1 cellular context compared by ENCODE assay signal in genomic region chr10:89241491-89242339, GRCh38.
TF ChIP-seq lines count a peak whose summit lies in the region.

No MANE protein-coding gene starts in this region.

TF ChIP-seq in GM23338, 12 proteins besides CTCF, POLR2A, EP300 and RAD21:
- TF ChIP-seq ZNF462 (CRISPR knock-in tag; IDR thresholded peaks at IDR 0.05) (no peak), EZH2 (IDR thresholded peaks at IDR 0.05; ENCODE audit: low read depth, unreplicated experiment) (no peak), EZH2phosphoT487 (IDR thresholded peaks at IDR 0.05; ENCODE audit: unreplicated experiment) (no peak)
